ENCODE assay signal across 9 cellular contexts in genomic region chr15:41894791-41895463, GRCh38. TPM values are rescaled to one million over a fixed set of nuclear protein-coding genes. Genes with fewer than 3 reads are reported as not detected.
DNase-seq lines count a peak whose midpoint lies in the region; ATAC-seq, FAIRE-seq and TF ChIP-seq lines count a peak whose summit lies in the region.
"Had no signal": no experiment of that assay in that cellular context is flagged by ENCODE, and none has a peak within 500 bp of the region (broad histone marks: within the 10 kb centered on the region; RNA-seq: fewer than 3 reads in every experiment).

No MANE protein-coding gene starts in this region.

- peak overlapping the region; percentile 76 for H3K4me2 ChIP-seq in PC-3 (ENCODE audit: low read length)

- H3K9ac ChIP-seq in PC-3 (ENCODE audit: low read length) = peak overlapping the region; percentile 66

- peak; percentile 54; the same call in 1 of the 2 replicates for TF ChIP-seq CTCF in PC-3 (conservative IDR thresholded peaks at IDR 0.05; ENCODE audit: low read depth, low read length)
- peak; percentile 17 for TF ChIP-seq CTCF in fibroblast of the aortic adventitia (IDR thresholded peaks at IDR 0.05; ENCODE audit: insufficient read depth, low read length)

- no peaks in the 10 kb centered on the region for H3K27me3 ChIP-seq in PC-3 (ENCODE audit: low read length)

- ATAC-seq in GM18867 (IDR thresholded peaks at IDR 0.05; ENCODE audit: unreplicated experiment) (peak; percentile 87), HG03103 (IDR thresholded peaks at IDR 0.05; ENCODE audit: low read depth, unreplicated experiment) (peak; percentile 86), PC-3 (peak; percentile 93)

- CTCF ChIA-PET in PC-3 (lab: Charles Lee) = interaction anchor here (0.5 to 1.5 kb wide), 2 partner anchors 78 to 116 kb away, joined by 5 read pairs; partner anchors contain the start of gene EHD4

- intact Hi-C loops in PC-3 (cut with micrococcal nuclease) = loop anchor here (2.0 kb wide), 1 partner anchor 66 kb away; the partner anchor contains the start of gene JMJD7

- peaks cover 20% of the 10 kb centered on the region for H3K4me1 ChIP-seq in PC-3 (ENCODE audit: insufficient read depth, low read length)

- H3K36me3 ChIP-seq in PC-3 (ENCODE audit: low read depth, low read length) = peaks cover 6% of the 10 kb centered on the region

- H3K4me3 ChIP-seq in PC-3 (ENCODE audit: low read length) = peak overlapping the region; percentile 53
- no peak overlapping the region for H3K4me3 ChIP-seq in fibroblast of the aortic adventitia (ENCODE audit: low read depth, low read length)

- no peaks in the 10 kb centered on the region for H4K20me1 ChIP-seq in PC-3 (ENCODE audit: low read length)

- FAIRE-seq in urothelium cell line (lab: Jason Lieb, UNC) = peak; percentile 93

- BruUV-seq in PC-3 (replicated peaks; lab: Mats Ljungman, UMichigan) = no TSS peak

- peak overlapping the region; percentile 86 for H3K27ac ChIP-seq in PC-3 (ENCODE audit: low read length)
- H3K27ac ChIP-seq: neutrophil had no signal

- POLR2A ChIA-PET in PC-3 (lab: Charles Lee; ENCODE audit: unreplicated experiment) = no interaction called here

- H3F3A ChIP-seq in PC-3 (ENCODE audit: low read length, unreplicated experiment) = no peaks in the 10 kb centered on the region

- H3K9me2 ChIP-seq in PC-3 (replicated peaks; ENCODE audit: low read length) = no peaks in the 10 kb centered on the region

- in situ Hi-C loops in ACHN (cut with HindIII; ENCODE audit: low pct_ligation_motif_present, low pct_unique_long_range_greater_than_20kb, low sequenced_read_pairs) = no loop called here

- H2AFZ ChIP-seq in PC-3 (ENCODE audit: low read length) = peak overlapping the region; percentile 34; the same call in 1 of the 2 replicates

- no peaks in the 10 kb centered on the region for H3K9me3 ChIP-seq in PC-3 (ENCODE audit: low read length)
- H3K9me3 ChIP-seq: neutrophil had no signal

- DNase-seq in ACHN (peak; percentile 76), PC-3 (peak; percentile 82), activated T-helper 1 cell treated with Interleukin-2 at 50 U/mL for 16 hours (ENCODE audit: low read depth) (peak; percentile 85), fibroblast of the aortic adventitia (ENCODE audit: low read depth) (peak; percentile 72), pulmonary artery endothelial cell (ENCODE audit: low read depth, low spot score) (peak; percentile 32), urothelium cell line (ENCODE audit: low spot score) (peak; percentile 94)

- H3K79me2 ChIP-seq in PC-3 (ENCODE audit: low read length) = no peaks in the 10 kb centered on the region

RNA-seq across cellular contexts. Expression of gene SPTBN5, which starts 1.1 kb away (rescaled TPM):
- total RNA-seq in PC-3 (2014; rRNA removed) (0.84 and 0.98 TPM in 2 replicates), fibroblast of the aortic adventitia (ENCODE audit: low replicate concordance) (0.18 and 0.57 TPM in 2 replicates), pulmonary artery endothelial cell (3.6 and 12.0 TPM in 2 replicates)

RNA-seq across cellular contexts. Expression of gene PLA2G4B, which starts 56.3 kb away (rescaled TPM):
- total RNA-seq in PC-3 (2014; rRNA removed) = 7.0 and 12.2 TPM in 2 replicates
- total RNA-seq in fibroblast of the aortic adventitia (ENCODE audit: low replicate concordance) = 0.49 and 0.54 TPM in 2 replicates
- 0.26 and 0.85 TPM in 2 replicates for total RNA-seq in pulmonary artery endothelial cell

Comparison
In these comparisons a context has a peak if more than half of its experiments do, and no peak if none do; other contexts are left out.
1. DNase-seq: peak in every context shown above with its lines; median percentile 94 in urothelium cell line; 85 in activated T-helper 1 cell treated with Interleukin-2 at 50 U/mL for 16 hours; 82 in PC-3; 76 in ACHN; 72 in fibroblast of the aortic adventitia; 32 in pulmonary artery endothelial cell.